ENCODE assay signal across 8 cellular contexts in the genomic region with DNA sequence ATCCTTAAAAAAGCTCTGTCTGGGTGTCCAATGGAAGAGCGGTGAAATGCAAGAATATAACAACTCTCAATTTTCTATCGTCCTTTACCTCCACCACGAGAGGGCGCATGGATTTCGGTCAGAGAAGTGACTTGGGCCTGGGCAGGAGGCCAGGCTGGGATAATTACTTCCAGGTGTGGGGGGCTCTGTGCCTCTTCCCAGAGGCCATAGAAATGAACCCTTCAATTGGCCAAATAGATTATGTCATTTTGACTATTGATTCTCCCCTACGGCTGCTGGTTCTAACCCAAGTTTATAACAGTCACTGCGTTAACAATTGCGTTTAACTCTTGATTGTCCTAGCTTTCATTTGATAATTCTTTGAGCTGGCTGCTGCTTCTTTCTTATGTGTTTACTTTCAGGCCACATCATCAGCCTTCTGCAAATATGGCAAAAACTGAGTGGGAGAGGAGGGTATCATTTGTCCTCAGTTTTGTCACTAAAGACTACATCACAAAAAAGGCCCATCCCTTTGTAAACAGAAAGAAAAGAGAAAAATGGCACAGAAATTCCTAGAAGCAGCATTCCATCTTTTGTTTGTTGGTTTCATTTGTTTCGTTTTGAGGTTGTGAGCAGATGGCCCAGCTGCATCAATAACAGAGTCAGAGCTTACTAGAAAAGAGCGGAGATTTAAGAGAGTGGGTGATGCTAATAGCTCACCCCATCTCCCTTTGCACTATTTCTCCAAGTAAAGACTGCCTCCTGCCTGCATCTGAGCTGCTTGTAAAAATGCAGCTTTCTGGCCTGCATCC. TPM values are rescaled to one million over a fixed set of nuclear protein-coding genes. Genes with fewer than 3 reads are reported as not detected.
DNase-seq lines count a peak whose midpoint lies in the region; ATAC-seq and TF ChIP-seq lines count a peak whose summit lies in the region.

No MANE protein-coding gene starts in this region.

- H3K36me3 ChIP-seq in KMS-11 (ENCODE audit: insufficient read depth) (no peaks in the 10 kb centered on the region), neural cell (ENCODE audit: insufficient read depth, low read length) (no peaks in the 10 kb centered on the region)

- TF ChIP-seq RAD21 in neural cell (conservative IDR thresholded peaks at IDR 0.05) = peak; percentile 88

- no peak overlapping the region for H3K4me3 ChIP-seq in KMS-11 (IDR thresholded peaks at IDR 0.05; ENCODE audit: insufficient read depth, low read depth, low read length)
- H3K4me3 ChIP-seq in neural cell (ENCODE audit: low read length) = no peak overlapping the region

- H3K9me3 Mint-ChIP-seq in activated T-cell treated with anti-CD3 and anti-CD28 coated beads, Interleukin-2, amount 50 U/mL, for 24 hours = no peaks in the 10 kb centered on the region

- H3K36me3 Mint-ChIP-seq in activated T-cell treated with anti-CD3 and anti-CD28 coated beads, Interleukin-2, amount 50 U/mL, for 24 hours (ENCODE audit: low read depth) = no peaks in the 10 kb centered on the region

- H3K27me3 Mint-ChIP-seq in activated T-cell treated with anti-CD3 and anti-CD28 coated beads, Interleukin-2, amount 50 U/mL, for 24 hours = no peaks in the 10 kb centered on the region

- H3K9me3 ChIP-seq in neural cell (ENCODE audit: low read length) = no peaks in the 10 kb centered on the region

- H3K4me1 ChIP-seq in KMS-11 (ENCODE audit: low read depth, poor library complexity, severe bottlenecking) = peaks cover 21% of the 10 kb centered on the region

- no peak overlapping the region for H2AFZ ChIP-seq in KMS-11 (ENCODE audit: low read depth)
- no peak overlapping the region for H2AFZ ChIP-seq in neural cell (ENCODE audit: low read depth, low read length)

- no peaks in the 10 kb centered on the region for H3K79me2 ChIP-seq in KMS-11 (ENCODE audit: insufficient read depth, low read depth)
- H3K79me2 ChIP-seq in neural cell (replicated peaks; ENCODE audit: insufficient read depth, low read length) = no peaks in the 10 kb centered on the region

- TF ChIP-seq CTCF in KMS-11 (conservative IDR thresholded peaks at IDR 0.05; ENCODE audit: low read depth, low read length) = peak; percentile 91
- peak; percentile 90 for TF ChIP-seq CTCF in neural cell (IDR thresholded peaks at IDR 0.05; ENCODE audit: poor library complexity, severe bottlenecking)

- H4K20me1 ChIP-seq in KMS-11 (ENCODE audit: insufficient read depth) = no peaks in the 10 kb centered on the region
- H4K20me1 ChIP-seq in neural cell (ENCODE audit: insufficient read depth) = no peaks in the 10 kb centered on the region

- H3K4me2 ChIP-seq in KMS-11 = peak overlapping the region; percentile 37
- no peak overlapping the region for H3K4me2 ChIP-seq in neural cell (ENCODE audit: low read length)

- H3K27ac ChIP-seq in KMS-11 = no peak overlapping the region; the same call in 1 of the 2 replicates
- H3K27ac ChIP-seq in neural cell (ENCODE audit: low read length) = no peak overlapping the region

- H3K9ac ChIP-seq in KMS-11 = no peak overlapping the region
- no peak overlapping the region for H3K9ac ChIP-seq in neural cell (ENCODE audit: low read length)

- peaks cover 1% of the 10 kb centered on the region for H3K4me1 Mint-ChIP-seq in activated T-cell treated with anti-CD3 and anti-CD28 coated beads, Interleukin-2, amount 50 U/mL, for 24 hours (ENCODE audit: low read depth)

- no peaks in the 10 kb centered on the region for H3K27me3 ChIP-seq in KMS-11 (ENCODE audit: insufficient read depth, low read depth)
- no peaks in the 10 kb centered on the region for H3K27me3 ChIP-seq in neural cell (ENCODE audit: insufficient read depth, low read depth, low read length)

- TF ChIP-seq EP300 in neural cell (conservative IDR thresholded peaks at IDR 0.05; ENCODE audit: poor library complexity, severe bottlenecking) = peak; percentile 12

- H3K9me2 ChIP-seq in neural cell (ENCODE audit: insufficient read depth, low read length) = no peaks in the 10 kb centered on the region

- no peak for ATAC-seq in GM21619 (IDR thresholded peaks at IDR 0.05; ENCODE audit: unreplicated experiment)

- H3K27ac Mint-ChIP-seq in activated T-cell treated with anti-CD3 and anti-CD28 coated beads, Interleukin-2, amount 50 U/mL, for 24 hours = no peak overlapping the region

- H3F3A ChIP-seq in neural cell (ENCODE audit: insufficient read depth, low read length, poor library complexity, severe bottlenecking) = no peaks in the 10 kb centered on the region

- DNase-seq in GDM1 (lab: John Stamatoyannopoulos, UW) = peak; percentile 21
- DNase-seq in activated T-cell treated with anti-CD3 and anti-CD28 coated beads, Interleukin-2, amount 50 U/mL, for 24 hours = peak; percentile 75
- peak; percentile 83 for DNase-seq in fibroblast of gingiva (ENCODE audit: low read depth)
- peak; percentile 8 to 71 (median 54) for DNase-seq in stimulated activated naive CD4-positive, alpha-beta T cell (lab: John Stamatoyannopoulos, UW)

- no peak overlapping the region for H3K4me3 Mint-ChIP-seq in activated T-cell treated with anti-CD3 and anti-CD28 coated beads, Interleukin-2, amount 50 U/mL, for 24 hours

TF ChIP-seq in PFSK-1, 5 proteins besides CTCF, POLR2A, EP300 and RAD21:
- TF ChIP-seq TAF1 (IDR thresholded peaks at IDR 0.05; ENCODE audit: borderline replicate concordance, insufficient read depth, low read length) = no peak
- no peak for TF ChIP-seq FOXP2 (optimal IDR thresholded peaks at IDR 0.05; ENCODE audit: borderline replicate concordance, extremely low read depth, extremely low read length, insufficient read depth)
- no peak for TF ChIP-seq SIN3A (IDR thresholded peaks at IDR 0.05; ENCODE audit: borderline replicate concordance, insufficient read depth, low read length)
- TF ChIP-seq REST (IDR thresholded peaks at IDR 0.05; ENCODE audit: insufficient read depth in 1 of 2, low read depth in 2 of 2, low read length in 2 of 2) = 0 out of 4 replicates have a peak, but pooled peaks of 1 of the 2 experiments have one; percentile 6
- TF ChIP-seq POLR2AphosphoS5 (IDR thresholded peaks at IDR 0.05; ENCODE audit: low read depth, low read length) = peak; percentile 71

TF ChIP-seq in neural cell, 6 proteins besides CTCF, POLR2A, EP300 and RAD21:
- TF ChIP-seq REST (IDR thresholded peaks at IDR 0.05; ENCODE audit: borderline replicate concordance) = no peak
- TF ChIP-seq MXI1 (conservative IDR thresholded peaks at IDR 0.05; ENCODE audit: poor library complexity, severe bottlenecking) = no peak
- no peak for TF ChIP-seq EZH2 (IDR thresholded peaks at IDR 0.05; ENCODE audit: borderline replicate concordance, insufficient read depth, low read length, poor library complexity, severe bottlenecking)
- no peak for TF ChIP-seq POLR2AphosphoS5 (IDR thresholded peaks at IDR 0.05)
- peak; percentile 97 for TF ChIP-seq SMC3 (conservative IDR thresholded peaks at IDR 0.05; ENCODE audit: poor library complexity)

RNA-seq across cellular contexts. Expression of gene ZFR, which starts 45.4 kb away (rescaled TPM):
- polyA plus RNA-seq in PFSK-1 (2012; ENCODE audit: insufficient read length, low read depth) = 43.1 TPM
- polyA plus RNA-seq in neural cell = 115 and 141 TPM in 2 replicates
- polyA minus RNA-seq in neural cell = 181 and 192 TPM in 2 replicates

Comparison
In these comparisons a context has a peak if more than half of its experiments do, and no peak if none do; other contexts are left out.
1. DNase-seq: peak in every context shown above with its lines; median percentile 83 in fibroblast of gingiva; 75 in activated T-cell treated with anti-CD3 and anti-CD28 coated beads, Interleukin-2, amount 50 U/mL, for 24 hours; 54 in stimulated activated naive CD4-positive, alpha-beta T cell; 21 in GDM1.